17 cellular contexts compared by ENCODE assay signal in genomic region chr5:135038202-135038828, GRCh38. TPM values are rescaled to one million over a fixed set of nuclear protein-coding genes. Genes with fewer than 3 reads are reported as not detected.
DNase-seq lines count a peak whose midpoint lies in the region; ATAC-seq, FAIRE-seq and TF ChIP-seq lines count a peak whose summit lies in the region.
"Had no signal": no experiment of that assay in that cellular context is flagged by ENCODE, and none has a peak within 500 bp of the region (broad histone marks: within the 10 kb centered on the region; RNA-seq: fewer than 3 reads in every experiment).

No MANE protein-coding gene starts in this region.

- no peak for TF ChIP-seq RAD21 in GM12878 (IDR thresholded peaks at IDR 0.05; ENCODE audit: insufficient read depth, low read depth, low read length)

- SMC1A ChIA-PET in GM12878 (lab: Charles Lee; ENCODE audit: uncharacterized antibody, unreplicated experiment) = no interaction called here

- H3K4ac ChIP-seq in mesendoderm (ENCODE audit: low read depth, low read length) = no peak overlapping the region

- no peaks in the 10 kb centered on the region for H3K9me3 Mint-ChIP-seq in stimulated activated naive B cell treated with anti-CD40 and anti-IgM and Interleukin-4, amounts not matched to agents 10 μg/mL and 1 μg/mL and 100 μg/mL, for 72 hours

- no peak overlapping the region for H4K5ac ChIP-seq in mesendoderm (ENCODE audit: low read length)

- no peaks in the 10 kb centered on the region for H3K9me2 ChIP-seq in GM23248 (ENCODE audit: insufficient read depth)

- H3K79me2 ChIP-seq in GM12878 (ENCODE audit: control insufficient read depth, insufficient read depth, low read length) (no peaks in the 10 kb centered on the region), mesendoderm (ENCODE audit: control insufficient read depth, insufficient read depth, low read length) (no peaks in the 10 kb centered on the region), GM23248 (ENCODE audit: insufficient read depth) (no peaks in the 10 kb centered on the region)

- H3K56ac ChIP-seq in mesendoderm (ENCODE audit: low read length) = no peak overlapping the region

- in situ Hi-C loops in GM12878 (cut with MboI) = no loop called here
- in situ Hi-C loops in GM23248 (cut with MboI) = no loop called here

- no peak for TF ChIP-seq CTCF in GM12878 (IDR thresholded peaks at IDR 0.05 in 2 of 3, conservative IDR thresholded peaks at IDR 0.05 in 1 of 3; ENCODE audit: control insufficient read depth in 2 of 3, extremely low read depth in 1 of 3, insufficient read depth in 1 of 3, low read depth in 3 of 3, low read length in 3 of 3)
- no peak for TF ChIP-seq CTCF in gastroesophageal sphincter (IDR thresholded peaks at IDR 0.05)

- H3K4me1 Mint-ChIP-seq in stimulated activated naive B cell treated with anti-CD40 and anti-IgM and Interleukin-4, amounts not matched to agents 10 μg/mL and 1 μg/mL and 100 μg/mL, for 72 hours = peaks cover 24 to 39% of the 10 kb centered on the region in 2 donors

- H3K4me2 ChIP-seq in GM12878 (ENCODE audit: control insufficient read depth, insufficient read depth) = no peak overlapping the region
- no peak overlapping the region for H3K4me2 ChIP-seq in mesendoderm (ENCODE audit: low read length)
- no peak overlapping the region for H3K4me2 ChIP-seq in GM23248 (ENCODE audit: unreplicated experiment)

- H2AFZ ChIP-seq in GM12878 (ENCODE audit: control insufficient read depth, low read depth, low read length) (no peak overlapping the region), GM23248 (no peak overlapping the region)

- H3K36me3 Mint-ChIP-seq in stimulated activated naive B cell treated with anti-CD40 and anti-IgM and Interleukin-4, amounts not matched to agents 10 μg/mL and 1 μg/mL and 100 μg/mL, for 72 hours = peaks cover 0 to 4% of the 10 kb centered on the region in 2 donors

- H4K20me1 ChIP-seq in GM12878 (ENCODE audit: control insufficient read depth, insufficient read depth) (peaks cover 2% of the 10 kb centered on the region; the same call in 1 of the 2 replicates), GM23248 (ENCODE audit: insufficient read depth) (no peaks in the 10 kb centered on the region)

- H3K23ac ChIP-seq in mesendoderm (ENCODE audit: low read length) = peak overlapping the region; percentile 29

- BruUV-seq in GM12878 (replicated peaks; lab: Mats Ljungman, UMichigan) = no TSS peak

- RAD21 ChIA-PET in GM12878 (lab: Charles Lee; ENCODE audit: unreplicated experiment) = no interaction called here

- ATAC-seq in GM12878 (no peak), gastroesophageal sphincter (no peak), HG03097 (IDR thresholded peaks at IDR 0.05; ENCODE audit: low FRiP score, unreplicated experiment) (no peak)
- ATAC-seq in stimulated activated naive B cell treated with anti-CD40 and anti-IgM and Interleukin-4, amounts not matched to agents 10 μg/mL and 1 μg/mL and 100 μg/mL, for 72 hours (replicated peaks) = no peak

- no peaks in the 10 kb centered on the region for H3K9me3 ChIP-seq in GM12878 (replicated peaks; ENCODE audit: control insufficient read depth, insufficient read depth, low read length)
- H3K9me3 ChIP-seq in gastroesophageal sphincter = no peaks in the 10 kb centered on the region
- no peaks in the 10 kb centered on the region for H3K9me3 ChIP-seq in GM23248 (ENCODE audit: low read depth)
- H3K9me3 ChIP-seq: SJCRH30 had no signal

- TF ChIP-seq EP300 in GM12878 (IDR thresholded peaks at IDR 0.05; ENCODE audit: borderline replicate concordance in 1 of 2, control insufficient read depth in 1 of 2, low read depth in 2 of 2, low read length in 2 of 2) = no peak
- TF ChIP-seq EP300 in gastroesophageal sphincter (IDR thresholded peaks at IDR 0.05) = no peak

- peak overlapping the region; percentile 32 to 58 for H3K4me3 Mint-ChIP-seq in stimulated activated naive B cell treated with anti-CD40 and anti-IgM and Interleukin-4, amounts not matched to agents 10 μg/mL and 1 μg/mL and 100 μg/mL, for 72 hours

- H3K27ac ChIP-seq in GM12878 (ENCODE audit: control insufficient read depth, insufficient read depth) (no peak overlapping the region), mesendoderm (ENCODE audit: low read depth, low read length) (no peak overlapping the region), gastroesophageal sphincter (peak overlapping the region in 1 of 4 donors; percentile 54), GM23248 (no peak overlapping the region)
- H3K27ac ChIP-seq: SJCRH30 had no signal

- H3K9ac ChIP-seq in GM12878 (ENCODE audit: control insufficient read depth, insufficient read depth, low read length) (no peak overlapping the region), mesendoderm (ENCODE audit: low read length) (no peak overlapping the region), GM23248 (no peak overlapping the region)

- H3K27ac Mint-ChIP-seq in stimulated activated naive B cell treated with anti-CD40 and anti-IgM and Interleukin-4, amounts not matched to agents 10 μg/mL and 1 μg/mL and 100 μg/mL, for 72 hours = peak overlapping the region; percentile 25

- no peak overlapping the region for H3K18ac ChIP-seq in mesendoderm (ENCODE audit: low read length)

- no peak overlapping the region for H2BK120ac ChIP-seq in mesendoderm (ENCODE audit: low read depth, low read length)

- intact Hi-C loops in GM12878 (cut with micrococcal nuclease; ENCODE audit: unreplicated experiment) = no loop called here

- H3K4me1 ChIP-seq in GM12878 (ENCODE audit: control insufficient read depth, insufficient read depth, low read length) (no peaks in the 10 kb centered on the region), mesendoderm (ENCODE audit: control insufficient read depth, low read depth, low read length) (no peaks in the 10 kb centered on the region), gastroesophageal sphincter (peaks cover 0 to 60% (median 20%) of the 10 kb centered on the region in 3 donors), GM23248 (ENCODE audit: insufficient read depth) (no peaks in the 10 kb centered on the region; the same call in 1 of the 2 replicates)
- H3K4me1 ChIP-seq: SJCRH30 had no signal

- TF ChIP-seq POLR2A in GM12878 (IDR thresholded peaks at IDR 0.05; ENCODE audit: low read depth, low read length) = no peak
- no peak for TF ChIP-seq POLR2A in gastroesophageal sphincter (IDR thresholded peaks at IDR 0.05)

- H4K8ac ChIP-seq in mesendoderm (ENCODE audit: low read depth, low read length) = no peak overlapping the region

- no peak overlapping the region for H2AK5ac ChIP-seq in mesendoderm (ENCODE audit: low read length)

- DNase-seq in HCEC 1CT (peak; percentile 18), GM12878 (ENCODE audit: low read depth, low spot score) (no peak), mesendoderm (no peak), GM23248 (no peak), islet precursor cell (no peak)
- DNase-seq in stimulated activated naive B cell treated with anti-CD40 and anti-IgM and Interleukin-4, amounts not matched to agents 10 μg/mL and 1 μg/mL and 100 μg/mL, for 72 hours = no peak
- DNase-seq: activated effector memory CD4-positive, alpha-beta T cell treated with anti-CD3 and anti-CD28 coated beads, Interleukin-2, amount 50 U/mL, for 16 hours; DMS 273 treated with DMSO at 0.1 percent for 48 hours; foreskin melanocyte; NCI-H1694 treated with DMSO at 0.1 percent for 48 hours; NCI-H2227 treated with DMSO at 0.1 percent for 48 hours; SJCRH30; stimulated activated CD4-positive, alpha-beta T cell treated with anti-CD3 and anti-CD28 coated beads, Interleukin-2, amount 100 ng/mL, for 24 hours; T1000 had no signal

- no peak overlapping the region for H2BK5ac ChIP-seq in mesendoderm (ENCODE audit: low read length)

- peaks cover 77 to 86% of the 10 kb centered on the region in 2 donors for H3K27me3 Mint-ChIP-seq in stimulated activated naive B cell treated with anti-CD40 and anti-IgM and Interleukin-4, amounts not matched to agents 10 μg/mL and 1 μg/mL and 100 μg/mL, for 72 hours

- H3K36me3 ChIP-seq in GM12878 (ENCODE audit: control insufficient read depth in 2 of 2, insufficient read depth in 2 of 2, low read length in 1 of 2) = no peaks in the 10 kb centered on the region
- H3K36me3 ChIP-seq in mesendoderm (ENCODE audit: control insufficient read depth, insufficient read depth, low read length) = no peaks in the 10 kb centered on the region
- H3K36me3 ChIP-seq in gastroesophageal sphincter = no peaks in the 10 kb centered on the region
- H3K36me3 ChIP-seq in GM23248 (ENCODE audit: low read depth) = no peaks in the 10 kb centered on the region
- H3K36me3 ChIP-seq: SJCRH30 had no signal

- H3K79me1 ChIP-seq in mesendoderm (ENCODE audit: low read length) = no peaks in the 10 kb centered on the region

- H3K27me3 ChIP-seq in GM12878 (replicated peaks in 1 of 2; ENCODE audit: control insufficient read depth in 2 of 2, insufficient read depth in 2 of 2, low read length in 1 of 2) (peaks cover 35 to 44% of the 10 kb centered on the region in 2 experiments), mesendoderm (ENCODE audit: insufficient read depth, low read length, poor library complexity) (peaks cover 76% of the 10 kb centered on the region), gastroesophageal sphincter (peaks cover 90% of the 10 kb centered on the region), GM23248 (replicated peaks; ENCODE audit: insufficient read depth) (peaks cover 89% of the 10 kb centered on the region)
- H3K27me3 ChIP-seq: SJCRH30 had no signal

- CTCF ChIA-PET in GM12878 (lab: Yijun Ruan, JAX) = no interaction called here

- no peak for FAIRE-seq in GM12878 (lab: Jason Lieb, UNC)

- no peaks in the 10 kb centered on the region for H3F3A ChIP-seq in GM23248 (ENCODE audit: insufficient read depth)

- H2BK15ac ChIP-seq in mesendoderm (replicated peaks; ENCODE audit: low read depth) = no peak overlapping the region

- POLR2A ChIA-PET in GM12878 (lab: Charles Lee) = no interaction called here

- WGBS in GM12878 (ENCODE audit: insufficient coverage, insufficient replicate concordance, low lambda C conversion rate, missing lambda C conversion rate) = 30% methylated on average over 21 of the region's 21 CpGs
- WGBS in mesendoderm (ENCODE audit: extremely low coverage, insufficient coverage, low lambda C conversion rate) = no CpG with 5 or more reads among the region's 21 CpGs
- WGBS in gastroesophageal sphincter (ENCODE audit: low coverage in 1 of 2), 2 donors = 11 to 80% methylated on average over 2 to 13 of the region's 21 CpGs
- WGBS in GM23248 (ENCODE audit: low coverage in 1 of 2, low lambda C conversion rate in 2 of 2, missing lambda C conversion rate in 2 of 2), 2 experiments = 22 to 23% methylated on average over 21 of the region's 21 CpGs

- H3K4me3 ChIP-seq in GM12878 (no peak overlapping the region), mesendoderm (ENCODE audit: low read length) (no peak overlapping the region), gastroesophageal sphincter (peak overlapping the region in 1 of 2 donors; percentile 56), GM23248 (no peak overlapping the region)
- H3K4me3 ChIP-seq: SJCRH30 had no signal

RNA-seq across cellular contexts. Expression of gene PITX1, which starts 4.3 kb away (rescaled TPM):
- not detected in 2 replicates for total RNA-seq in GM12878 (2013; cell fraction: nucleolus; rRNA removed)
- total RNA-seq in GM12878 (2014; rRNA removed) (0.44 and 0.68 TPM in 2 replicates), GM12878 (2014; rRNA removed; fragmentation: Illumina TruSeq; extraction: Trizol) (0.18 TPM in 1 of 2 replicates, not detected in the other), GM12878 (2021) (0.77 and 1.1 TPM in 2 replicates), gastroesophageal sphincter (100 to 1,000 TPM in 2 of 4 donors, 10 to 100 TPM in 2; 17.0 to 182 (median 79.6) TPM)
- polyA plus RNA-seq in GM12878 (2011; ENCODE audit: low read depth) = not detected
- polyA plus RNA-seq in GM12878 (2011; rRNA removed) (not detected in 2 replicates), GM12878 (2014; fragmentation: Illumina TruSeq; extraction: Trizol) (not detected in 2 replicates), GM12878 (2014; fragmentation: Nextera tagmentation; extraction: Ambion mirVana) (not detected), GM12878 (2014; rRNA removed) (0.96 and 1.2 TPM in 2 replicates), GM12878 (2016; fragmentation: Nextera tagmentation; extraction: Ambion mirVana) (under 1 TPM; 0.16 to 0.43 TPM), GM23248 (2016; fragmentation: Nextera tagmentation; extraction: Ambion mirVana) (not detected in 2 replicates)
- not detected in 2 replicates for polyA plus RNA-seq in GM12878 (2011; cell fraction: cytosol; rRNA removed)
- not detected in 2 replicates for polyA plus RNA-seq in GM12878 (2011; cell fraction: nucleus; rRNA removed)
- polyA plus RNA-seq in GM12878 (2012) = 0.18 and 0.31 TPM in 2 replicates
- polyA minus RNA-seq in GM12878 (2011; rRNA and poly(A)+ RNA removed) = not detected in 2 replicates
- polyA minus RNA-seq in GM12878 (2011; cell fraction: cytosol; rRNA and poly(A)+ RNA removed) = 1.6 and 1.9 TPM in 2 replicates
- polyA minus RNA-seq in GM12878 (2011; cell fraction: nucleus; rRNA and poly(A)+ RNA removed) = 0.96 TPM in 1 of 2 replicates, not detected in the other
- 0.15 TPM for polyA plus RNA-seq in mesendoderm (2013, experiment 1 of 2)
- polyA plus RNA-seq in mesendoderm (2013, experiment 2 of 2) = 0.08 TPM
- total RNA-seq in GM23248 (2014; rRNA removed; shearing (Covaris generic)) = not detected in 2 replicates
- total RNA-seq: mononuclear cell had no signal

Comparison
In these comparisons a context has a peak if more than half of its experiments do, and no peak if none do; other contexts are left out.
1. RNA of gene PITX1, which starts 4.3 kb away (total RNA-seq): 17.0 to 182 TPM in gastroesophageal sphincter; 0.18 to 1.1 TPM in GM12878 and not detected in GM23248; every median in the first group is over 4 times any median in the second.